ENCODE assay signal across 1 cellular context in genomic region chr3:194098036-194098871, GRCh38.
TF ChIP-seq lines count a peak whose summit lies in the region.

No MANE protein-coding gene starts in this region.

TF ChIP-seq in K562, 482 proteins besides CTCF, POLR2A, EP300 and RAD21 (continued from another document):
- TF ChIP-seq ZNF512 (tag; IDR thresholded peaks at IDR 0.05), result no peak
- no peak for TF ChIP-seq ZHX1 (conservative IDR thresholded peaks at IDR 0.05; ENCODE audit: low read length)
- peak; percentile 57 for TF ChIP-seq RBBP5 (IDR thresholded peaks at IDR 0.05; ENCODE audit: borderline replicate concordance, insufficient read depth, low read length, poor library complexity, severe bottlenecking)
- no peak for TF ChIP-seq CBX1 (IDR thresholded peaks at IDR 0.05; ENCODE audit: low read depth)
- TF ChIP-seq TAF7 (tag; IDR thresholded peaks at IDR 0.05), result no peak
- no peak for TF ChIP-seq ERF (CRISPR knock-in tag; IDR thresholded peaks at IDR 0.05)
- TF ChIP-seq MLX (CRISPR knock-in tag; conservative IDR thresholded peaks at IDR 0.05), result no peak
- no peak for TF ChIP-seq DPF2 (IDR thresholded peaks at IDR 0.05)
- TF ChIP-seq CLOCK (CRISPR knock-in tag; IDR thresholded peaks at IDR 0.05; ENCODE audit: borderline replicate concordance), result no peak
- TF ChIP-seq KDM4B (IDR thresholded peaks at IDR 0.05; ENCODE audit: borderline replicate concordance in 2 of 2, low read depth in 1 of 2), result no peak
- TF ChIP-seq VEZF1 (CRISPR knock-in tag; IDR thresholded peaks at IDR 0.05), result peak; percentile 30; the same call in 1 of the 2 replicates
- TF ChIP-seq ZNF785 (CRISPR knock-in tag; IDR thresholded peaks at IDR 0.05), result no peak
- TF ChIP-seq L3MBTL2 (IDR thresholded peaks at IDR 0.05), result peak; percentile 17; the same call in 1 of the 2 replicates
- TF ChIP-seq SMAD3 (CRISPR knock-in tag; conservative IDR thresholded peaks at IDR 0.05), result no peak
- TF ChIP-seq ZNF507 (tag; conservative IDR thresholded peaks at IDR 0.05), result no peak
- TF ChIP-seq STAT5A (IDR thresholded peaks at IDR 0.05; ENCODE audit: borderline replicate concordance, low read length), result no peak
- TF ChIP-seq CBFA2T3 (IDR thresholded peaks at IDR 0.05), result peak; percentile 58
- no peak for TF ChIP-seq PHF21A (IDR thresholded peaks at IDR 0.05; ENCODE audit: borderline replicate concordance, low read depth)
- no peak for TF ChIP-seq PTBP1 (IDR thresholded peaks at IDR 0.05; ENCODE audit: low read depth, low read length)
